In genomic region chr14:85165091-85165490, GRCh38 we compare ENCODE assay signal across 1 cellular context.
TF ChIP-seq lines count a peak whose summit lies in the region.

No MANE protein-coding gene starts in this region.

TF ChIP-seq in GM23338, 12 proteins besides CTCF, POLR2A, EP300 and RAD21 (continued from another document):
- TF ChIP-seq ZNF462 (CRISPR knock-in tag; IDR thresholded peaks at IDR 0.05) (no peak), NANOG (IDR thresholded peaks at IDR 0.05; ENCODE audit: borderline replicate concordance) (no peak), EZH2 (IDR thresholded peaks at IDR 0.05; ENCODE audit: low read depth, unreplicated experiment) (no peak), POLR2AphosphoS5 (IDR thresholded peaks at IDR 0.05; ENCODE audit: low read depth) (no peak), EZH2phosphoT487 (IDR thresholded peaks at IDR 0.05; ENCODE audit: unreplicated experiment) (no peak), ETS1 (IDR thresholded peaks at IDR 0.05) (no peak), STAT1 (IDR thresholded peaks at IDR 0.05; ENCODE audit: unreplicated experiment) (no peak), CREB1 (CRISPR knock-in tag; IDR thresholded peaks at IDR 0.05; ENCODE audit: low read depth) (no peak)
TF ChIP-seq in GM23338: peak in this region for 0.
